8 cellular contexts compared by ENCODE assay signal in genomic region chr20:25195962-25196700, GRCh38. TPM values are rescaled to one million over a fixed set of nuclear protein-coding genes. Genes with fewer than 3 reads are reported as not detected.
DNase-seq lines count a peak whose midpoint lies in the region; ATAC-seq and TF ChIP-seq lines count a peak whose summit lies in the region.

No MANE protein-coding gene starts in this region.

- peak overlapping the region; percentile 87 for H3K4me3 ChIP-seq in AG10803 (ENCODE audit: low read length)
- peak overlapping the region; percentile 89 to 91 for H3K4me3 ChIP-seq in SK-N-SH (ENCODE audit: low read depth in 2 of 2, low read length in 1 of 2)
- H3K4me3 ChIP-seq in mesenchymal stem cell (ENCODE audit: insufficient read depth in 1 of 2, low read depth in 1 of 2, low read length in 2 of 2), result peak overlapping the region; percentile 89 to 97
- peak overlapping the region; percentile 71 for H3K4me3 ChIP-seq in thymus (ENCODE audit: low read length)

- no peak for TF ChIP-seq EP300 in SK-N-SH (IDR thresholded peaks at IDR 0.05; ENCODE audit: borderline replicate concordance in 1 of 2, low read depth in 1 of 2, low read length in 1 of 2)

- peaks cover 55% of the 10 kb centered on the region for H3K79me2 ChIP-seq in SK-N-SH (ENCODE audit: insufficient read depth)

- in situ Hi-C loops in GM13977 (cut with MboI; ENCODE audit: low pct_unique_long_range_greater_than_20kb, low sequenced_read_pairs, unreplicated experiment), result loop anchor here (25.0 kb wide), 1 partner anchor 209 kb away; the partner anchor contains the start of gene APMAP

- peak overlapping the region; percentile 80; the same call in 1 of the 2 replicates for H2AFZ ChIP-seq in SK-N-SH (ENCODE audit: low read depth)
- peak overlapping the region; percentile 86 for H2AFZ ChIP-seq in mesenchymal stem cell (ENCODE audit: low read depth, low read length)

- CTCF ChIA-PET in SK-N-SH (lab: Yijun Ruan, JAX), result interaction anchor here (0.7 to 1.9 kb wide), 4 partner anchors 9 to 203 kb away, joined by 3 to 9 read pairs (median 4); partner anchors contain the start of gene PYGB

- peaks cover 3% of the 10 kb centered on the region; the same call in 1 of the 2 replicates for H4K20me1 ChIP-seq in SK-N-SH (ENCODE audit: insufficient read depth)

- peaks cover 3% of the 10 kb centered on the region for H3F3A ChIP-seq in SK-N-SH (replicated peaks; ENCODE audit: insufficient read depth)

- H3K4me2 ChIP-seq in SK-N-SH (peak overlapping the region; percentile 91), mesenchymal stem cell (ENCODE audit: low read length, poor library complexity, severe bottlenecking) (peak overlapping the region; percentile 93)

- WGBS in SK-N-SH (ENCODE audit: low lambda C conversion rate), result 11% methylated on average over 25 of the region's 34 CpGs
- under 1% methylated on average over 34 of the region's 34 CpGs for WGBS in mesenchymal stem cell
- 1% methylated on average over 34 of the region's 34 CpGs for WGBS in thymus

- H2AK5ac ChIP-seq in mesenchymal stem cell (ENCODE audit: low read length, severe bottlenecking), result no peak overlapping the region

- H3K36me3 ChIP-seq in SK-N-SH (replicated peaks in 1 of 2; ENCODE audit: control insufficient read depth in 1 of 2, insufficient read depth in 2 of 2, low read length in 1 of 2) (no peaks in the 10 kb centered on the region), mesenchymal stem cell (ENCODE audit: control insufficient read depth in 1 of 2, insufficient read depth in 2 of 2, low read depth in 1 of 2, low read length in 2 of 2) (peaks cover 0 to 10% of the 10 kb centered on the region in 2 experiments), thymus (ENCODE audit: control insufficient read depth, insufficient read depth) (peaks cover 6% of the 10 kb centered on the region)

- H3K18ac ChIP-seq in mesenchymal stem cell (ENCODE audit: low read depth in 1 of 2, low read length in 2 of 2), result peak overlapping the region; percentile 82 to 89

- H2BK120ac ChIP-seq in mesenchymal stem cell (ENCODE audit: low read depth, low read length), result peak overlapping the region; percentile 92

- no peaks in the 10 kb centered on the region for H3K27me3 ChIP-seq in SK-N-SH (ENCODE audit: insufficient read depth)
- H3K27me3 ChIP-seq in mesenchymal stem cell (ENCODE audit: control insufficient read depth in 1 of 2, insufficient read depth in 1 of 2, low read length in 2 of 2), result peaks cover 0 to 4% of the 10 kb centered on the region in 2 experiments
- no peaks in the 10 kb centered on the region for H3K27me3 ChIP-seq in thymus (ENCODE audit: control insufficient read depth, insufficient read depth)

- TF ChIP-seq RAD21 in SK-N-SH (IDR thresholded peaks at IDR 0.05; ENCODE audit: low read length), result no peak

- H2BK12ac ChIP-seq in mesenchymal stem cell (ENCODE audit: low read length in 2 of 2), result peak overlapping the region in 1 of 2 experiments; percentile 97

- ATAC-seq in GM18873 (IDR thresholded peaks at IDR 0.05; ENCODE audit: low FRiP score, unreplicated experiment) (peak; percentile 14), HG03432 (IDR thresholded peaks at IDR 0.05; ENCODE audit: unreplicated experiment) (peak; percentile 28)

- POLR2A ChIA-PET in SK-N-SH (lab: Yijun Ruan, JAX), result interaction anchor here (1.7 kb wide), 2 partner anchors 20 to 51 kb away, joined by 4 to 14 read pairs; partner anchors contain the start of gene PYGB

- peak overlapping the region; percentile 84 for H3K9ac ChIP-seq in SK-N-SH
- peak overlapping the region; percentile 88 for H3K9ac ChIP-seq in mesenchymal stem cell (ENCODE audit: low read length)

- peak overlapping the region in 1 of 2 experiments; percentile 94 for H3K14ac ChIP-seq in mesenchymal stem cell (ENCODE audit: low read length in 2 of 2)

- no peak overlapping the region for H2BK15ac ChIP-seq in mesenchymal stem cell (ENCODE audit: low read depth, poor library complexity, severe bottlenecking)

- peaks cover 8% of the 10 kb centered on the region for H3K79me1 ChIP-seq in mesenchymal stem cell (replicated peaks; ENCODE audit: low read length, poor library complexity, severe bottlenecking)

- H3K9me2 ChIP-seq in SK-N-SH, result no peaks in the 10 kb centered on the region

- peak overlapping the region; percentile 70 to 94 for H3K4ac ChIP-seq in mesenchymal stem cell (ENCODE audit: low read depth in 1 of 2, low read length in 2 of 2)

- TF ChIP-seq CTCF in AG10803 (conservative IDR thresholded peaks at IDR 0.05; ENCODE audit: low read length) (no peak), SK-N-SH (IDR thresholded peaks at IDR 0.05) (no peak), GM13977 (IDR thresholded peaks at IDR 0.05; ENCODE audit: extremely low read depth, insufficient read depth, missing control alignments) (no peak)

- H4K8ac ChIP-seq in mesenchymal stem cell (ENCODE audit: low read length), result peak overlapping the region; percentile 86

- no peak overlapping the region for H4K91ac ChIP-seq in mesenchymal stem cell (ENCODE audit: low read length)

- H3K9me3 ChIP-seq in SK-N-SH, result no peaks in the 10 kb centered on the region
- no peaks in the 10 kb centered on the region for H3K9me3 ChIP-seq in mesenchymal stem cell (ENCODE audit: control insufficient read depth, low read length)
- H3K9me3 ChIP-seq in thymus (ENCODE audit: control insufficient read depth), result no peaks in the 10 kb centered on the region

- H3K27ac ChIP-seq in SK-N-SH (ENCODE audit: low read depth in 2 of 2, low read length in 1 of 2) (peak overlapping the region; percentile 48 to 59; a peak in 2 of 4 replicates), mesenchymal stem cell (ENCODE audit: low read length, poor library complexity, severe bottlenecking) (peak overlapping the region; percentile 23), thymus (ENCODE audit: low read depth) (peak overlapping the region; percentile 77)

- H2BK5ac ChIP-seq in mesenchymal stem cell (ENCODE audit: low read depth, low read length, poor library complexity, severe bottlenecking), result no peak overlapping the region

- H3K23ac ChIP-seq in mesenchymal stem cell (ENCODE audit: low read length in 2 of 2), result peak overlapping the region in 1 of 2 experiments; percentile 94

- no peak for DNase-seq in AG10803 (ENCODE audit: low read depth)
- DNase-seq in SK-N-SH, result no peak
- DNase-seq in dermis blood vessel endothelial cell, result peak; percentile 33
- peak; percentile 39 for DNase-seq in mesenchymal stem cell
- no peak for DNase-seq in GM13977 (ENCODE audit: low spot score)

- peaks cover 0 to 34% of the 10 kb centered on the region in 2 experiments; a peak in 3 of 4 replicates for H3K4me1 ChIP-seq in SK-N-SH (ENCODE audit: control insufficient read depth in 1 of 2, insufficient read depth in 2 of 2, low read depth in 1 of 2, low read length in 1 of 2)
- H3K4me1 ChIP-seq in mesenchymal stem cell (ENCODE audit: control insufficient read depth, insufficient read depth, low read depth, low read length), result peaks cover 22% of the 10 kb centered on the region
- peaks cover 28% of the 10 kb centered on the region for H3K4me1 ChIP-seq in thymus (ENCODE audit: control insufficient read depth, insufficient read depth, low read length)

TF ChIP-seq in SK-N-SH, 30 proteins besides CTCF, POLR2A, EP300 and RAD21 (continues in another document):
- TF ChIP-seq TAF1 (IDR thresholded peaks at IDR 0.05; ENCODE audit: borderline replicate concordance, low read depth, low read length), result no peak
- no peak for TF ChIP-seq RCOR1 (IDR thresholded peaks at IDR 0.05; ENCODE audit: low read length)
- TF ChIP-seq GABPA (IDR thresholded peaks at IDR 0.05; ENCODE audit: low read depth), result no peak
- no peak for TF ChIP-seq NFIC (IDR thresholded peaks at IDR 0.05; ENCODE audit: borderline replicate concordance)
- no peak for TF ChIP-seq USF2 (IDR thresholded peaks at IDR 0.05; ENCODE audit: borderline replicate concordance, low read depth, low read length)
- no peak for TF ChIP-seq MXI1 (IDR thresholded peaks at IDR 0.05; ENCODE audit: low read depth, low read length)
- no peak for TF ChIP-seq FOSL2 (IDR thresholded peaks at IDR 0.05; ENCODE audit: borderline replicate concordance, low read depth)
- TF ChIP-seq JUND (IDR thresholded peaks at IDR 0.05), result no peak
- TF ChIP-seq SIN3A (IDR thresholded peaks at IDR 0.05; ENCODE audit: borderline replicate concordance, low read depth, low read length), result no peak
- no peak for TF ChIP-seq ZBTB33 (IDR thresholded peaks at IDR 0.05; ENCODE audit: borderline replicate concordance, low read depth)

RNA-seq across cellular contexts. Expression of gene ENTPD6, which starts 0.6 kb away (rescaled TPM):
- polyA plus RNA-seq in SK-N-SH (2012; rRNA removed) (76.1 and 78.2 TPM in 2 replicates), thymus (71.0 TPM)
- polyA plus RNA-seq in SK-N-SH (2012; cell fraction: cytosol; rRNA removed), result 36.3 and 54.5 TPM in 2 replicates
- 172 and 200 TPM in 2 replicates for polyA plus RNA-seq in SK-N-SH (2012; cell fraction: nucleus; rRNA removed)
- 65.8 and 70.8 TPM in 2 replicates for total RNA-seq in dermis blood vessel endothelial cell
- polyA plus RNA-seq in mesenchymal stem cell (2013, experiment 1 of 2), result 29.8 TPM
- polyA plus RNA-seq in mesenchymal stem cell (2013, experiment 2 of 2), result 27.3 TPM

RNA-seq across cellular contexts. Expression of gene PYGB, which starts 51.8 kb away (rescaled TPM):
- polyA plus RNA-seq in SK-N-SH (2012; rRNA removed), result 32.2 and 35.8 TPM in 2 replicates
- polyA plus RNA-seq in SK-N-SH (2012; cell fraction: cytosol; rRNA removed), result 16.8 and 25.0 TPM in 2 replicates
- 75.6 and 77.6 TPM in 2 replicates for polyA plus RNA-seq in SK-N-SH (2012; cell fraction: nucleus; rRNA removed)
- total RNA-seq in dermis blood vessel endothelial cell, result 81.9 and 127 TPM in 2 replicates
- polyA plus RNA-seq in mesenchymal stem cell (2013, experiment 1 of 2), result 50.3 TPM
- 48.3 TPM for polyA plus RNA-seq in mesenchymal stem cell (2013, experiment 2 of 2)
- polyA plus RNA-seq in thymus, result 52.6 TPM

Comparison
In these comparisons a context has a peak if more than half of its experiments do, and no peak if none do; other contexts are left out.
1. DNase-seq: peak in dermis blood vessel endothelial cell (single experiment) and mesenchymal stem cell (single experiment); none in AG10803 (single experiment), SK-N-SH (single experiment) and GM13977 (single experiment).
2. H3K27ac ChIP-seq: peak in every context shown above with its lines; median percentile 77 in thymus; 54 in SK-N-SH; 23 in mesenchymal stem cell.
3. Peak in every context shown above with its lines, with median percentiles within 50 percentile points of each other: H3K4me3 ChIP-seq.